ENCODE assay signal across 16 cellular contexts in the genomic region with DNA sequence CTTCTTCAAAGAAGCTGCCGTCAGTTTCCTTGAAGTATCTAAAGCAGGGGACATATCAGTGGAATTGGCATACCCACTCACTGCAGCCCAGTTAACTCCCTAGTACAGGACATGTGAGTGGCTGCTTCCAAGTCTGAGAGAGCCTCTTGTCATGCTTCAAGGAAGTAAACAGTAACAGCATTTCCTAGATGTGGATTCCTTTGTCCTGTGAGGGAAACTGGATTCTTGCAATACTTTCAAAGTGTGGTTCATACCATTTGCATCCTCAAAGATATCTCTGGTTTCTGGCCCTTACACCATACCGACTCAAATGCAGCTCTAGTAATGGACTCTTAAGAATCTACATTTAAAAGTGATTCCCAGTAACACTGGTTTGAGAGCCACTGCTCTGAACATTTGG.
"Had no signal": no experiment of that assay in that cellular context is flagged by ENCODE, and none has a peak within 500 bp of the region (broad histone marks: within the 10 kb centered on the region; RNA-seq: fewer than 3 reads in every experiment).

No MANE protein-coding gene starts in this region.

- H3K4me1 ChIP-seq: gastrocnemius medialis, right atrium auricular region had no signal

- H3K4me3 ChIP-seq: gastrocnemius medialis, right atrium auricular region had no signal

- H3K27ac Mint-ChIP-seq: activated CD4-positive, alpha-beta memory T cell treated with anti-CD3 and anti-CD28 coated beads for 36 hours; activated naive CD8-positive, alpha-beta T cell treated with anti-CD3 and anti-CD28 coated beads for 36 hours; dendritic cell treated with granulocyte-macrophage colony-stimulating factor and Interleukin-4, amounts not matched to agents 40 ng/mL and 50 ng/mL, for 4 days; endodermal cell had no signal

- H3K27me3 Mint-ChIP-seq: activated CD4-positive, alpha-beta memory T cell treated with anti-CD3 and anti-CD28 coated beads for 36 hours; activated naive CD8-positive, alpha-beta T cell treated with anti-CD3 and anti-CD28 coated beads for 36 hours; dendritic cell treated with granulocyte-macrophage colony-stimulating factor and Interleukin-4, amounts not matched to agents 40 ng/mL and 50 ng/mL, for 4 days; naive B cell had no signal

- DNase-seq: activated CD4-positive, alpha-beta memory T cell treated with anti-CD3 and anti-CD28 coated beads for 36 hours; activated CD4-positive, alpha-beta T cell treated with anti-CD3 and anti-CD28 coated beads for 1 hour; activated gamma-delta T cell; activated naive CD8-positive, alpha-beta T cell treated with anti-CD3 and anti-CD28 coated beads for 36 hours; activated T-cell treated with anti-CD3 and anti-CD28 coated beads, Interleukin-2, amount 50 U/mL, for 4 hours; central memory CD4-positive, alpha-beta T cell; endodermal cell; gastrocnemius medialis; left ventricle myocardium superior; midbrain; naive B cell; posterior cingulate gyrus; small intestine; T-helper 9 cell had no signal

- H3K4me1 Mint-ChIP-seq: activated naive CD8-positive, alpha-beta T cell treated with anti-CD3 and anti-CD28 coated beads for 36 hours; naive B cell had no signal

- H3K4me3 Mint-ChIP-seq: activated CD4-positive, alpha-beta memory T cell treated with anti-CD3 and anti-CD28 coated beads for 36 hours; activated naive CD8-positive, alpha-beta T cell treated with anti-CD3 and anti-CD28 coated beads for 36 hours; activated T-cell treated with anti-CD3 and anti-CD28 coated beads, Interleukin-2, amount 50 U/mL, for 4 hours; dendritic cell treated with granulocyte-macrophage colony-stimulating factor and Interleukin-4, amounts not matched to agents 40 ng/mL and 50 ng/mL, for 4 days; endodermal cell; naive B cell had no signal

- H3K9me3 ChIP-seq: gastrocnemius medialis, right atrium auricular region had no signal

- H3K27me3 ChIP-seq: gastrocnemius medialis, right atrium auricular region had no signal

- H3K9me3 Mint-ChIP-seq: endodermal cell had no signal

- H3K27ac ChIP-seq: gastrocnemius medialis, right atrium auricular region had no signal

- ATAC-seq: activated T-cell treated with anti-CD3 and anti-CD28 coated beads, Interleukin-2, amount 50 U/mL, for 4 hours; gastrocnemius medialis; left ventricle myocardium superior had no signal
